30 cellular contexts compared by ENCODE assay signal in the genomic region with DNA sequence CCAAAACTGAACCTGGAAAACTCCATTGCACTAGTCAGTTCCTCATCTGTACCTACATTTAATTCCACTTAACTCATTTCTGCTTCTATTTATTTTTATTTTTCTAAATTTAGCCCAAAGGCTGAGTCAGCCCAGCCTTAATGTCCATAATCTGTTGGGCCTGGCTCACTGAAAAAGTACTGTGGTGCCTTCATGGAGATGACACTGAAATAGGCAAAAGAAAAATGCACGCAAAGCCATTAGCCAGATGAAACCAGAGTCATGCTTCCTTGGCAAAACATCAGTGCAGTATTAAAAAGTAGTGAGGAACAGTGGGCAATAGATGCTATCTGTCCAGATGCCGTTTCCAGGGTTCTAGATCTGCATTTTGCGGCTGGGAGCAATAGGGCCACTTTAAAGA. TPM values are rescaled to one million over a fixed set of nuclear protein-coding genes. Genes with fewer than 3 reads are reported as not detected.
DNase-seq lines count a peak whose midpoint lies in the region; ATAC-seq, FAIRE-seq and TF ChIP-seq lines count a peak whose summit lies in the region.
"Had no signal": no experiment of that assay in that cellular context is flagged by ENCODE, and none has a peak within 500 bp of the region (broad histone marks: within the 10 kb centered on the region; RNA-seq: fewer than 3 reads in every experiment).

No MANE protein-coding gene starts in this region.

- TF ChIP-seq EP300 in HepG2 (IDR thresholded peaks at IDR 0.05; ENCODE audit: low read depth in 2 of 2, low read length in 2 of 2) (no peak), HepG2 (CRISPR knock-in tag; IDR thresholded peaks at IDR 0.05; ENCODE audit: borderline replicate concordance) (no peak)

- no peaks in the 10 kb centered on the region for H3K36me3 ChIP-seq in HepG2 (replicated peaks in 1 of 2; ENCODE audit: control insufficient read depth in 1 of 2, insufficient read depth in 2 of 2, low read length in 2 of 2)
- H3K36me3 ChIP-seq in right lobe of liver = no peaks in the 10 kb centered on the region
- no peaks in the 10 kb centered on the region for H3K36me3 ChIP-seq in fibroblast of lung (ENCODE audit: control insufficient read depth, insufficient read depth, low read length)
- H3K36me3 ChIP-seq: BLaER1, esophagus muscularis mucosa, ovary, transverse colon had no signal

- TF ChIP-seq RAD21 in HepG2 (CRISPR knock-in tag; IDR thresholded peaks at IDR 0.05) = no peak

- no peak for FAIRE-seq in HepG2 (lab: Jason Lieb, UNC)
- FAIRE-seq: H54 had no signal

- intact Hi-C loops in HepG2 (cut with micrococcal nuclease; ENCODE audit: unreplicated experiment) (loop anchor here (10.0 kb wide), 1 partner anchor 199 kb away; no protein-coding TSS in a partner anchor), right lobe of liver (cut with DNase I) (no loop called here), right cardiac atrium (cut with DNase I) (no loop called here)

- H3K9me3 Mint-ChIP-seq in activated naive CD8-positive, alpha-beta T cell treated with anti-CD3 and anti-CD28 coated beads for 36 hours = peaks cover 3% of the 10 kb centered on the region

- H2AFZ ChIP-seq in HepG2 (ENCODE audit: low read length) (no peak overlapping the region), fibroblast of lung (ENCODE audit: low read length) (peak overlapping the region; percentile 22)

- TF ChIP-seq CTCF in HepG2 (CRISPR knock-in tag; IDR thresholded peaks at IDR 0.05) (no peak), right lobe of liver (IDR thresholded peaks at IDR 0.05) (no peak), fibroblast of lung (conservative IDR thresholded peaks at IDR 0.05 in 1 of 2, IDR thresholded peaks at IDR 0.05 in 1 of 2; ENCODE audit: low read depth in 1 of 2, low read length in 2 of 2) (no peak)

- no peaks in the 10 kb centered on the region for H3K4me1 ChIP-seq in HepG2 (ENCODE audit: insufficient read depth, low read length)
- H3K4me1 ChIP-seq in right lobe of liver = no peaks in the 10 kb centered on the region
- H3K4me1 ChIP-seq in fibroblast of lung (ENCODE audit: control insufficient read depth, extremely low read depth, insufficient read depth, low read length) = peaks cover 21% of the 10 kb centered on the region
- H3K4me1 ChIP-seq in right cardiac atrium (ENCODE audit: control insufficient read depth, insufficient read depth, low read length) = no peaks in the 10 kb centered on the region
- H3K4me1 ChIP-seq: transverse colon had no signal

- no TSS peak for BruUV-seq in HepG2 (replicated peaks; lab: Mats Ljungman, UMichigan)

- no peak overlapping the region for H3K9ac ChIP-seq in HepG2 (ENCODE audit: insufficient read depth, low read depth, low read length)
- H3K9ac ChIP-seq in fibroblast of lung (ENCODE audit: insufficient read depth, low read length) = no peak overlapping the region
- H3K9ac ChIP-seq: BLaER1, KMS-11 had no signal

- no peak for ATAC-seq in HepG2
- no peak for ATAC-seq in right lobe of liver
- ATAC-seq in SK-N-SH treated with all-trans-retinoic acid at 6 μM for 48 hours = peak; percentile 8; the same call in 1 of the 3 replicates
- no peak for ATAC-seq in HG02642 (IDR thresholded peaks at IDR 0.05; ENCODE audit: poor library complexity, unreplicated experiment)
- no peak for ATAC-seq in right cardiac atrium
- ATAC-seq: effector memory CD8-positive, alpha-beta T cell; left colon; naive thymus-derived CD8-positive, alpha-beta T cell; stimulated activated naive CD8-positive, alpha-beta T cell treated with anti-CD3 and anti-CD28 coated beads, Interleukin-15, amount 100 ng/mL, for 72 hours had no signal

- H3K79me2 ChIP-seq in HepG2 (ENCODE audit: insufficient read depth, low read length) (no peaks in the 10 kb centered on the region), fibroblast of lung (ENCODE audit: control insufficient read depth, insufficient read depth, low read length) (no peaks in the 10 kb centered on the region)

- CTCF ChIA-PET in HepG2 (lab: Yijun Ruan, JAX; ENCODE audit: low intra/inter-chr PET ratio, low total read pairs) = no interaction called here

- H3K4me3 ChIP-seq in HepG2 (replicated peaks in 1 of 3; ENCODE audit: insufficient read depth in 1 of 3, low read depth in 2 of 3, low read length in 3 of 3) = no peak overlapping the region
- H3K4me3 ChIP-seq in right lobe of liver = no peak overlapping the region
- H3K4me3 ChIP-seq in fibroblast of lung (replicated peaks in 1 of 4; ENCODE audit: control extremely low read depth in 1 of 4, insufficient read depth in 1 of 4, low read depth in 3 of 4, low read length in 4 of 4) = no peak overlapping the region
- no peak overlapping the region for H3K4me3 ChIP-seq in right cardiac atrium (ENCODE audit: low read length)
- H3K4me3 ChIP-seq: BLaER1, esophagus muscularis mucosa, ovary, transverse colon had no signal

- H3K4me1 Mint-ChIP-seq in activated naive CD8-positive, alpha-beta T cell treated with anti-CD3 and anti-CD28 coated beads for 36 hours = no peaks in the 10 kb centered on the region
- H3K4me1 Mint-ChIP-seq: memory B cell; stimulated activated naive CD8-positive, alpha-beta T cell treated with anti-CD3 and anti-CD28 coated beads, Interleukin-15, amount 100 ng/mL, for 72 hours had no signal

- H3K27me3 Mint-ChIP-seq in activated naive CD8-positive, alpha-beta T cell treated with anti-CD3 and anti-CD28 coated beads for 36 hours = no peaks in the 10 kb centered on the region
- H3K27me3 Mint-ChIP-seq: effector memory CD8-positive, alpha-beta T cell; memory B cell; stimulated activated naive CD8-positive, alpha-beta T cell treated with anti-CD3 and anti-CD28 coated beads, Interleukin-15, amount 100 ng/mL, for 72 hours had no signal

- H3K27me3 ChIP-seq in HepG2 (ENCODE audit: control insufficient read depth in 1 of 2, insufficient read depth in 2 of 2, low read length in 2 of 2) (peaks cover 0 to 10% of the 10 kb centered on the region in 2 experiments; a peak in 1 of 5 replicates), right lobe of liver (no peaks in the 10 kb centered on the region), fibroblast of lung (ENCODE audit: control insufficient read depth, insufficient read depth, low read length) (no peaks in the 10 kb centered on the region), right cardiac atrium (ENCODE audit: control insufficient read depth, insufficient read depth) (no peaks in the 10 kb centered on the region)
- H3K27me3 ChIP-seq: BLaER1, esophagus muscularis mucosa, ovary, transverse colon had no signal

- in situ Hi-C loops in HepG2 (cut with HindIII; ENCODE audit: extremely low pct_ligation_motif_present, low pct_unique_long_range_greater_than_20kb) = no loop called here

- no peak overlapping the region for H3K27ac Mint-ChIP-seq in activated naive CD8-positive, alpha-beta T cell treated with anti-CD3 and anti-CD28 coated beads for 36 hours
- H3K27ac Mint-ChIP-seq: activated naive CD4-positive, alpha-beta T cell treated with anti-CD3 and anti-CD28 coated beads for 36 hours; effector memory CD8-positive, alpha-beta T cell; memory B cell; naive thymus-derived CD8-positive, alpha-beta T cell; stimulated activated naive CD8-positive, alpha-beta T cell treated with anti-CD3 and anti-CD28 coated beads, Interleukin-15, amount 100 ng/mL, for 72 hours had no signal

- H3K36me3 Mint-ChIP-seq in activated naive CD8-positive, alpha-beta T cell treated with anti-CD3 and anti-CD28 coated beads for 36 hours = no peaks in the 10 kb centered on the region
- H3K36me3 Mint-ChIP-seq: memory B cell; naive thymus-derived CD8-positive, alpha-beta T cell had no signal

- TF ChIP-seq POLR2A in HepG2 (IDR thresholded peaks at IDR 0.05; ENCODE audit: insufficient read depth in 1 of 2, low read depth in 2 of 2, low read length in 2 of 2) (no peak), right lobe of liver (IDR thresholded peaks at IDR 0.05) (no peak)

- no peaks in the 10 kb centered on the region for H3K9me3 ChIP-seq in HepG2 (ENCODE audit: low read length)
- H3K9me3 ChIP-seq in right lobe of liver = no peaks in the 10 kb centered on the region
- no peaks in the 10 kb centered on the region for H3K9me3 ChIP-seq in fibroblast of lung (ENCODE audit: control insufficient read depth, insufficient read depth, low read depth, low read length)
- no peaks in the 10 kb centered on the region for H3K9me3 ChIP-seq in right cardiac atrium (ENCODE audit: control insufficient read depth, low read length)
- H3K9me3 ChIP-seq: ovary, transverse colon had no signal

- POLR2A ChIA-PET in HepG2 (lab: Yijun Ruan, JAX) = no interaction called here

- no peak overlapping the region for H3K27ac ChIP-seq in HepG2 (ENCODE audit: extremely low read length, insufficient read depth, low read length)
- no peak overlapping the region for H3K27ac ChIP-seq in right lobe of liver
- peak overlapping the region; percentile 47 for H3K27ac ChIP-seq in fibroblast of lung (ENCODE audit: insufficient read depth, low read length)
- H3K27ac ChIP-seq in right cardiac atrium (ENCODE audit: low read length) = no peak overlapping the region
- H3K27ac ChIP-seq: 22Rv1, BLaER1, KMS-11, ovary, transverse colon had no signal

- no peaks in the 10 kb centered on the region for H4K20me1 ChIP-seq in HepG2 (ENCODE audit: insufficient read depth, low read length)
- no peaks in the 10 kb centered on the region for H4K20me1 ChIP-seq in fibroblast of lung (ENCODE audit: control insufficient read depth, extremely low read depth, insufficient read depth, low read length)
- H4K20me1 ChIP-seq: BLaER1 had no signal

- no peak overlapping the region for H3K4me3 Mint-ChIP-seq in activated naive CD8-positive, alpha-beta T cell treated with anti-CD3 and anti-CD28 coated beads for 36 hours
- H3K4me3 Mint-ChIP-seq: activated naive CD4-positive, alpha-beta T cell treated with anti-CD3 and anti-CD28 coated beads for 36 hours; effector memory CD8-positive, alpha-beta T cell; memory B cell; naive thymus-derived CD8-positive, alpha-beta T cell; stimulated activated naive CD8-positive, alpha-beta T cell treated with anti-CD3 and anti-CD28 coated beads, Interleukin-15, amount 100 ng/mL, for 72 hours had no signal

- H3K4me2 ChIP-seq in HepG2 (ENCODE audit: low read depth, low read length) (no peak overlapping the region), fibroblast of lung (ENCODE audit: extremely low read depth, insufficient read depth, low read length) (peak overlapping the region; percentile 61)
- H3K4me2 ChIP-seq: BLaER1, KMS-11 had no signal

- DNase-seq in HepG2 (ENCODE audit: low spot score) = no peak
- no peak for DNase-seq in right lobe of liver
- peak; percentile 54 to 77 for DNase-seq in fibroblast of lung (ENCODE audit: low read depth in 2 of 2)
- no peak for DNase-seq in activated naive CD8-positive, alpha-beta T cell treated with anti-CD3 and anti-CD28 coated beads for 36 hours
- no peak for DNase-seq in right cardiac atrium
- DNase-seq in C1 segment of cervical spinal cord (lab: John Stamatoyannopoulos, UW) = no peak
- DNase-seq: activated naive CD4-positive, alpha-beta T cell treated with anti-CD3 and anti-CD28 coated beads for 36 hours; activated T-cell treated with anti-CD3 and anti-CD28 coated beads, Interleukin-2, amount 50 U/mL, for 48 hours; aorta; effector memory CD8-positive, alpha-beta T cell; left colon; naive thymus-derived CD8-positive, alpha-beta T cell; NCI-H1048; NCI-H187 treated with DMSO at 0.1 percent for 48 hours; NCI-H2227 treated with DMSO at 0.1 percent for 48 hours; NCI-H82; ovary; Right ventricle myocardium superior; stimulated activated naive CD8-positive, alpha-beta T cell treated with anti-CD3 and anti-CD28 coated beads, Interleukin-15, amount 100 ng/mL, for 72 hours; transverse colon had no signal

- WGBS in HepG2 (ENCODE audit: low lambda C conversion rate) = 13% methylated on average over 3 of the region's 3 CpGs
- WGBS in right lobe of liver (ENCODE audit: insufficient coverage, low coverage, low lambda C conversion rate, missing lambda C conversion rate) = 77% methylated on average over 3 of the region's 3 CpGs
- WGBS in right cardiac atrium = 86% methylated on average over 3 of the region's 3 CpGs

RNA-seq across cellular contexts. Expression of a gene that starts 14.7 kb away (rescaled TPM):
- not detected in 2 replicates for total RNA-seq in HepG2 (2016; rRNA removed; fragmentation: Illumina TruSeq; extraction: Trizol)
- not detected in 2 replicates for total RNA-seq in HepG2 (2016; cell fraction: cytosol; rRNA removed; fragmentation: Illumina TruSeq; extraction: Trizol; ENCODE audit: low read depth)
- total RNA-seq in HepG2 (2016; cell fraction: insoluble cytoplasmic fraction; rRNA removed; fragmentation: Illumina TruSeq; extraction: Trizol) = 0.09 TPM in 1 of 2 replicates, not detected in the other
- not detected in 2 replicates for total RNA-seq in HepG2 (2016; cell fraction: membrane; rRNA removed; fragmentation: Illumina TruSeq; extraction: Trizol)
- total RNA-seq in HepG2 (2016; cell fraction: nucleus; rRNA removed; fragmentation: Illumina TruSeq; extraction: Trizol) = not detected in 2 replicates
- 0.01 and 0.03 TPM in 2 replicates for polyA plus RNA-seq in HepG2 (2011; rRNA removed)
- polyA plus RNA-seq in HepG2 (2011; cell fraction: cytosol; rRNA removed) = 0.01 TPM in 1 of 2 replicates, not detected in the other
- polyA plus RNA-seq in HepG2 (2011; cell fraction: nucleus; rRNA removed) = 0.02 TPM in 1 of 2 replicates, not detected in the other
- not detected in 2 replicates for polyA plus RNA-seq in HepG2 (2012)
- polyA plus RNA-seq in HepG2 (2016; cell fraction: cytosol; fragmentation: Illumina TruSeq; extraction: Trizol; ENCODE audit: low read depth) = not detected in 2 replicates
- not detected in 2 replicates for polyA plus RNA-seq in HepG2 (2016; cell fraction: insoluble cytoplasmic fraction; fragmentation: Illumina TruSeq; extraction: Trizol; ENCODE audit: low read depth)
- polyA plus RNA-seq in HepG2 (2016; cell fraction: membrane; fragmentation: Illumina TruSeq; extraction: Trizol; ENCODE audit: low read depth) = not detected in 2 replicates
- 0.11 TPM in 1 of 2 replicates, not detected in the other for polyA plus RNA-seq in HepG2 (2016; cell fraction: nucleus; fragmentation: Illumina TruSeq; extraction: Trizol; ENCODE audit: insufficient read depth, low read depth)
- 0.40 TPM in 1 of 2 replicates, not detected in the other for polyA minus RNA-seq in HepG2 (2011; rRNA and poly(A)+ RNA removed; ENCODE audit: low replicate concordance)
- polyA minus RNA-seq in HepG2 (2011; cell fraction: cytosol; rRNA and poly(A)+ RNA removed) = not detected in 2 replicates
- polyA minus RNA-seq in HepG2 (2011; cell fraction: nucleus; rRNA and poly(A)+ RNA removed) = not detected in 2 replicates
- under 1 TPM; 0.04 to 0.20 (median 0.15) TPM for total RNA-seq in right lobe of liver
- total RNA-seq in fibroblast of lung = 3.6 and 13.7 TPM in 2 replicates
- 7.3 and 8.2 TPM in 2 replicates for polyA plus RNA-seq in fibroblast of lung
- 4.7 and 5.1 TPM in 2 replicates for polyA plus RNA-seq in fibroblast of lung (2012)
- polyA minus RNA-seq in fibroblast of lung (ENCODE audit: low replicate concordance) = 0.82 and 0.93 TPM in 2 replicates
- not detected for total RNA-seq in activated naive CD8-positive, alpha-beta T cell treated with anti-CD3 and anti-CD28 coated beads for 36 hours
- 10 to 100 TPM; 22.8 to 42.2 (median 28.3) TPM for total RNA-seq in right cardiac atrium
- polyA plus RNA-seq in right cardiac atrium = 9.4 TPM
- total RNA-seq: activated CD8-positive, alpha-beta memory T cell treated with anti-CD3 and anti-CD28 coated beads for 36 hours; activated naive CD4-positive, alpha-beta T cell treated with anti-CD3 and anti-CD28 coated beads for 36 hours; naive thymus-derived CD8-positive, alpha-beta T cell; OCI-LY7 had no signal

Comparison
In these comparisons a context has a peak if more than half of its experiments do, and no peak if none do; other contexts are left out.
1. DNase-seq: peak in fibroblast of lung (2 of 2); none in HepG2 (single experiment), right lobe of liver (0 of 3), activated naive CD8-positive, alpha-beta T cell treated with anti-CD3 and anti-CD28 coated beads for 36 hours (single experiment), right cardiac atrium (0 of 3) and C1 segment of cervical spinal cord (0 of 14).